ENCODE assay signal across 1 cellular context in genomic region chr7:152445386-152446008, GRCh38.
TF ChIP-seq lines count a peak whose summit lies in the region.

No MANE protein-coding gene starts in this region.

TF ChIP-seq in HepG2, 621 proteins besides CTCF, POLR2A, EP300 and RAD21 (continued from another document):
- TF ChIP-seq, protein P1, sequence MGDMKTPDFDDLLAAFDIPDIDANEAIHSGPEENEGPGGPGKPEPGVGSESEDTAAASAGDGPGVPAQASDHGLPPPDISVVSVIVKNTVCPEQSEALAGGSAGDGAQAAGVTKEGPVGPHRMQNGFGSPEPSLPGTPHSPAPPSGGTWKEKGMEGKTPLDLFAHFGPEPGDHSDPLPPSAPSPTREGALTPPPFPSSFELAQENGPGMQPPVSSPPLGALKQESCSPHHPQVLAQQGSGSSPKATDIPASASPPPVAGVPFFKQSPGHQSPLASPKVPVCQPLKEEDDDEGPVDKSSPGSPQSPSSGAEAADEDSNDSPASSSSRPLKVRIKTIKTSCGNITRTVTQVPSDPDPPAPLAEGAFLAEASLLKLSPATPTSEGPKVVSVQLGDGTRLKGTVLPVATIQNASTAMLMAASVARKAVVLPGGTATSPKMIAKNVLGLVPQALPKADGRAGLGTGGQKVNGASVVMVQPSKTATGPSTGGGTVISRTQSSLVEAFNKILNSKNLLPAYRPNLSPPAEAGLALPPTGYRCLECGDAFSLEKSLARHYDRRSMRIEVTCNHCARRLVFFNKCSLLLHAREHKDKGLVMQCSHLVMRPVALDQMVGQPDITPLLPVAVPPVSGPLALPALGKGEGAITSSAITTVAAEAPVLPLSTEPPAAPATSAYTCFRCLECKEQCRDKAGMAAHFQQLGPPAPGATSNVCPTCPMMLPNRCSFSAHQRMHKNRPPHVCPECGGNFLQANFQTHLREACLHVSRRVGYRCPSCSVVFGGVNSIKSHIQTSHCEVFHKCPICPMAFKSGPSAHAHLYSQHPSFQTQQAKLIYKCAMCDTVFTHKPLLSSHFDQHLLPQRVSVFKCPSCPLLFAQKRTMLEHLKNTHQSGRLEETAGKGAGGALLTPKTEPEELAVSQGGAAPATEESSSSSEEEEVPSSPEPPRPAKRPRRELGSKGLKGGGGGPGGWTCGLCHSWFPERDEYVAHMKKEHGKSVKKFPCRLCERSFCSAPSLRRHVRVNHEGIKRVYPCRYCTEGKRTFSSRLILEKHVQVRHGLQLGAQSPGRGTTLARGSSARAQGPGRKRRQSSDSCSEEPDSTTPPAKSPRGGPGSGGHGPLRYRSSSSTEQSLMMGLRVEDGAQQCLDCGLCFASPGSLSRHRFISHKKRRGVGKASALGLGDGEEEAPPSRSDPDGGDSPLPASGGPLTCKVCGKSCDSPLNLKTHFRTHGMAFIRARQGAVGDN (CRISPR knock-in tag; IDR thresholded peaks at IDR 0.05) = 0 out of 2 replicates have a peak, but pooled peaks have one; percentile 19
